Comparison of ENCODE assay signal across 1 cellular context in the genomic region with DNA sequence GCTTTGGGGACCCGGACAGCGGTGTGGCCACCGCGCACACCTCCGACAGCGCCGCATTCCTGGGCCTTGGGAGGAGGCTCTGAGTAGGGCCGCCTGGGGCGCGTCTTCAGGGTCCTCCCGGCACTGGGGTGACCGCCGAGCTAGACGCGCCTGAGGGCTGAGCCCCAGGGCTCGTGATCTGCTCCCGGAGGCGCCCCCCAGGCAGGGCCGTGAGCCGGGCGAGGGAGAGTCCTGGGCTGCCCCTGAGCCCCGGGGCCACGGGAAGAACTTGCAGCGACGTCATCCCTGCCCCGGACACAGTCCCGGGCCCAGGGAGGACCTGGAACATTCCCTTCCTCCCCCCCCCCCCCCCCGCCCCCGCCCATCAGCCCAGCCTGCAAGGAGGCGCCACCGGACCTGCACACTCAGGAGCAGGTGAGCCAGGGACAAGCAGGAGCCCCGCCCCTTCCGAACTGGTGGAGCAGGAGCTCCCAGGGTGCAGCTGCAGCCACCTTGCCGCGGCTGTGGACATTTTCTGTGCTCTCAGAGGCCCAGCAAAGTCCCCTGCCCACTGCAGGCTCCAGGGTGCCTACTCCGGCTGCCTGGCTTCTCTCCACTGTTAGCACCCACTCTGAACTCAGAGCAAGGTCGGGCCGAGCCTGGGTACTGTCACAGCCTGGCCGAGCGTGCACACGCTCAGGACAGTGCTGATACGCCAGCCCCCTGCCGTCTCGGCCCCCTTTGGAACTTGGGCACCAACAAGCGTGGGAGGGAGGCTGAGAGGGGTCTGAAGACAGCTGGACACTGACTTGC.
A peak's percentile ranks its signal among the peaks of the same experiment; 100 is the strongest.
TF ChIP-seq lines count a peak whose summit lies in the region.

No MANE protein-coding gene starts in this region.

TF ChIP-seq in WTC11, 78 proteins besides CTCF, POLR2A, EP300 and RAD21 (continued from another document):
- TF ChIP-seq, protein P1, sequence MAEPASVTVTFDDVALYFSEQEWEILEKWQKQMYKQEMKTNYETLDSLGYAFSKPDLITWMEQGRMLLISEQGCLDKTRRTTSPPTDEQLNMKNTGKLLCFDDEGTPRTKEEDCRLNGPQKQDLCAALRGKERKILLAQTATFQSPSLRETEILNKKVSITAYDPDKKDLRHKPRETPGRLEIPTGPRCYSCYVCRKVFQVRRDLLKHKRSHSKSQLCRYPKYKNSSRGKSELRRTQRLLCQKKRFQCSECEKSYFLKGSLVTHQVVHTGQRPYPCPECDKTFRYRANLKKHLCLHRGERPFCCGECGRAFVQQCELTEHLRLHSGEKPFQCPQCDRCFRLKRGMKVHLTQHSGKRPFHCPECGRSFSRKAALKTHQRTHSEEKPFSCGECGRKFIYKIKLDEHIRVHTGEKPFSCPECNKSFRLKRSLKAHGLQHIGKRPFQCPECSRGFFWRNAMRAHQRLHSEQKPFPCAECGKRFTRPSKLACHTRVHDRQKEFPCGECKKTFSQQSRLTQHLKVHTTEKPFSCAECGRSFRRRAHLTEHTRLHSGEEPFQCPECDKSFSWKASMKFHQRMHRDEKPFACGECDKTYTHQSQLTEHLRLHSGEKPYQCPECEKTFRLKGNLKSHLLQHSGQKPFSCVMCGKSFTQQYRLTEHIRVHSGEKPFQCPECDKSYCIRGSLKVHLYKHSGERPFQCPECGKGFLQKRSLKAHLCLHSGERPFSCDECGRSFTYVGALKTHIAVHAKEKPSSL (CRISPR knock-in tag; conservative IDR thresholded peaks at IDR 0.05) = no peak
- TF ChIP-seq ESRRA (CRISPR knock-in tag; IDR thresholded peaks at IDR 0.05; ENCODE audit: borderline replicate concordance) (no peak), GRHL2 (CRISPR knock-in tag; IDR thresholded peaks at IDR 0.05; ENCODE audit: insufficient replicate concordance, severe bottlenecking) (no peak), CBFB (CRISPR knock-in tag; IDR thresholded peaks at IDR 0.05; ENCODE audit: low read depth) (no peak), NR2C2 (CRISPR knock-in tag; IDR thresholded peaks at IDR 0.05) (peak; percentile 66; the same call in 1 of the 2 replicates), GABPB1 (CRISPR knock-in tag; IDR thresholded peaks at IDR 0.05) (no peak), ZNF138 (CRISPR knock-in tag; conservative IDR thresholded peaks at IDR 0.05) (peak; percentile 57; the same call in 1 of the 2 replicates), ZNF263 (CRISPR knock-in tag; IDR thresholded peaks at IDR 0.05; ENCODE audit: low read depth) (no peak), ATF1 (CRISPR knock-in tag; IDR thresholded peaks at IDR 0.05) (0 out of 2 replicates have a peak, but pooled peaks have one; percentile 8), IRF2 (CRISPR knock-in tag; IDR thresholded peaks at IDR 0.05; ENCODE audit: borderline replicate concordance, low read depth) (no peak), SOX15 (CRISPR knock-in tag; IDR thresholded peaks at IDR 0.05) (no peak), KAT7 (CRISPR knock-in tag; IDR thresholded peaks at IDR 0.05; ENCODE audit: borderline replicate concordance) (peak; percentile 29; the same call in 1 of the 2 replicates), ZNF671 (CRISPR knock-in tag; IDR thresholded peaks at IDR 0.05) (no peak), SP1 (CRISPR knock-in tag; conservative IDR thresholded peaks at IDR 0.05) (no peak)
- TF ChIP-seq, protein P2, sequence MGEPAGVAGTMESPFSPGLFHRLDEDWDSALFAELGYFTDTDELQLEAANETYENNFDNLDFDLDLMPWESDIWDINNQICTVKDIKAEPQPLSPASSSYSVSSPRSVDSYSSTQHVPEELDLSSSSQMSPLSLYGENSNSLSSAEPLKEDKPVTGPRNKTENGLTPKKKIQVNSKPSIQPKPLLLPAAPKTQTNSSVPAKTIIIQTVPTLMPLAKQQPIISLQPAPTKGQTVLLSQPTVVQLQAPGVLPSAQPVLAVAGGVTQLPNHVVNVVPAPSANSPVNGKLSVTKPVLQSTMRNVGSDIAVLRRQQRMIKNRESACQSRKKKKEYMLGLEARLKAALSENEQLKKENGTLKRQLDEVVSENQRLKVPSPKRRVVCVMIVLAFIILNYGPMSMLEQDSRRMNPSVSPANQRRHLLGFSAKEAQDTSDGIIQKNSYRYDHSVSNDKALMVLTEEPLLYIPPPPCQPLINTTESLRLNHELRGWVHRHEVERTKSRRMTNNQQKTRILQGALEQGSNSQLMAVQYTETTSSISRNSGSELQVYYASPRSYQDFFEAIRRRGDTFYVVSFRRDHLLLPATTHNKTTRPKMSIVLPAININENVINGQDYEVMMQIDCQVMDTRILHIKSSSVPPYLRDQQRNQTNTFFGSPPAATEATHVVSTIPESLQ (CRISPR knock-in tag; IDR thresholded peaks at IDR 0.05) = no peak
- TF ChIP-seq, protein P3, sequence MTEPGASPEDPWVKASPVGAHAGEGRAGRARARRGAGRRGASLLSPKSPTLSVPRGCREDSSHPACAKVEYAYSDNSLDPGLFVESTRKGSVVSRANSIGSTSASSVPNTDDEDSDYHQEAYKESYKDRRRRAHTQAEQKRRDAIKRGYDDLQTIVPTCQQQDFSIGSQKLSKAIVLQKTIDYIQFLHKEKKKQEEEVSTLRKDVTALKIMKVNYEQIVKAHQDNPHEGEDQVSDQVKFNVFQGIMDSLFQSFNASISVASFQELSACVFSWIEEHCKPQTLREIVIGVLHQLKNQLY (CRISPR knock-in tag; IDR thresholded peaks at IDR 0.05) = 0 out of 2 replicates have a peak, but pooled peaks have one; percentile 53
- TF ChIP-seq, protein P4, sequence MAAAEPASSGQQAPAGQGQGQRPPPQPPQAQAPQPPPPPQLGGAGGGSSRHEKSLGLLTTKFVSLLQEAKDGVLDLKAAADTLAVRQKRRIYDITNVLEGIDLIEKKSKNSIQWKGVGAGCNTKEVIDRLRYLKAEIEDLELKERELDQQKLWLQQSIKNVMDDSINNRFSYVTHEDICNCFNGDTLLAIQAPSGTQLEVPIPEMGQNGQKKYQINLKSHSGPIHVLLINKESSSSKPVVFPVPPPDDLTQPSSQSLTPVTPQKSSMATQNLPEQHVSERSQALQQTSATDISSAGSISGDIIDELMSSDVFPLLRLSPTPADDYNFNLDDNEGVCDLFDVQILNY (CRISPR knock-in tag; IDR thresholded peaks at IDR 0.05) = no peak
- TF ChIP-seq, protein P5, sequence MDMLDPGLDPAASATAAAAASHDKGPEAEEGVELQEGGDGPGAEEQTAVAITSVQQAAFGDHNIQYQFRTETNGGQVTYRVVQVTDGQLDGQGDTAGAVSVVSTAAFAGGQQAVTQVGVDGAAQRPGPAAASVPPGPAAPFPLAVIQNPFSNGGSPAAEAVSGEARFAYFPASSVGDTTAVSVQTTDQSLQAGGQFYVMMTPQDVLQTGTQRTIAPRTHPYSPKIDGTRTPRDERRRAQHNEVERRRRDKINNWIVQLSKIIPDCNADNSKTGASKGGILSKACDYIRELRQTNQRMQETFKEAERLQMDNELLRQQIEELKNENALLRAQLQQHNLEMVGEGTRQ (CRISPR knock-in tag; IDR thresholded peaks at IDR 0.05) = peak; percentile 2; the same call in 1 of the 2 replicates
- TF ChIP-seq, protein P6, sequence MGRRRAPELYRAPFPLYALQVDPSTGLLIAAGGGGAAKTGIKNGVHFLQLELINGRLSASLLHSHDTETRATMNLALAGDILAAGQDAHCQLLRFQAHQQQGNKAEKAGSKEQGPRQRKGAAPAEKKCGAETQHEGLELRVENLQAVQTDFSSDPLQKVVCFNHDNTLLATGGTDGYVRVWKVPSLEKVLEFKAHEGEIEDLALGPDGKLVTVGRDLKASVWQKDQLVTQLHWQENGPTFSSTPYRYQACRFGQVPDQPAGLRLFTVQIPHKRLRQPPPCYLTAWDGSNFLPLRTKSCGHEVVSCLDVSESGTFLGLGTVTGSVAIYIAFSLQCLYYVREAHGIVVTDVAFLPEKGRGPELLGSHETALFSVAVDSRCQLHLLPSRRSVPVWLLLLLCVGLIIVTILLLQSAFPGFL (CRISPR knock-in tag; IDR thresholded peaks at IDR 0.05; ENCODE audit: borderline replicate concordance) = no peak
- TF ChIP-seq, protein P7, sequence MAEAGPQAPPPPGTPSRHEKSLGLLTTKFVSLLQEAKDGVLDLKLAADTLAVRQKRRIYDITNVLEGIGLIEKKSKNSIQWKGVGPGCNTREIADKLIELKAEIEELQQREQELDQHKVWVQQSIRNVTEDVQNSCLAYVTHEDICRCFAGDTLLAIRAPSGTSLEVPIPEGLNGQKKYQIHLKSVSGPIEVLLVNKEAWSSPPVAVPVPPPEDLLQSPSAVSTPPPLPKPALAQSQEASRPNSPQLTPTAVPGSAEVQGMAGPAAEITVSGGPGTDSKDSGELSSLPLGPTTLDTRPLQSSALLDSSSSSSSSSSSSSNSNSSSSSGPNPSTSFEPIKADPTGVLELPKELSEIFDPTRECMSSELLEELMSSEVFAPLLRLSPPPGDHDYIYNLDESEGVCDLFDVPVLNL (CRISPR knock-in tag; IDR thresholded peaks at IDR 0.05; ENCODE audit: borderline replicate concordance, low read depth) = no peak
